ENCODE assay signal across 8 cellular contexts in the genomic region with DNA sequence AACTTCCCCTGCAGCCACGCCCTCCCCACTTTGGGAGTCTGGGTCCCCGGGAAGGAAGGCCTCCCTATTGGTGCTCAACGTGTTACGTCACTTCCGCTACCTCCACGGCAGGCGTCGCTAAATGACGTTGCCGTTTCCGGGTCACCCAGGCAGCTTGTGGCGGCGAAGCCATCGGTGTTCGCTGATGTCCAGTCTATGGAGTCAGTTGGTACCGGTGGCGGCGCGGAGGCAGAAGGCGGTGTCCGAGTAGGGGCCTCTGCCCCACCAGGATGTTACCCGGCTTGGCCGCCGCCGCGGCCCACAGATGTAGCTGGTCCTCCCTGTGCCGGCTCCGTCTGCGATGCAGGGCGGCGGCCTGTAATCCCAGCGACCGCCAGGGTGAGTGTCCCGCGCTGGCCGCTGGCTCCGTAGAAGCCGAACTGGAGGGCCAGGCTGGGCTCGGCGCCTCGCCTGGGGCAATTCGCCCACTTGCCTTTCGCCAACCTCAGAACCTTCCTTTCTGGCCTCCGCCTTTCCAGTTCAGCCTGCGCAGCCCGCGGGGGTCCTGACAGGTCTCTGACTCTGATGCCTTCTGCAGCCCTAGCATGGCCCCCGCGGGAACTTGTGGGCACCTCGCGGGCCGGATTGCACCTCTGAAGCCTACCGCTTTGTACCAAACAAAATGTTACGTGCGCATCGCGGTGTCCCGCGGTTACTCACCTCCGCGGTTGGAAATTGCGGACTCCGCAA. TPM values are rescaled to one million over a fixed set of nuclear protein-coding genes. Genes with fewer than 3 reads are reported as not detected.
DNase-seq lines count a peak whose midpoint lies in the region; ATAC-seq and TF ChIP-seq lines count a peak whose summit lies in the region.

A gene (plus strand): TSS at position 148 of the 729 bp plus-strand sequence. CDS start 122 bp downstream, at position 270.

- no peaks in the 10 kb centered on the region for H3K27me3 ChIP-seq in CD4-positive, alpha-beta T cell (ENCODE audit: control insufficient read depth, insufficient read depth, low read length)
- H3K27me3 ChIP-seq in dorsolateral prefrontal cortex (no peaks in the 10 kb centered on the region), liver (ENCODE audit: control insufficient read depth in 4 of 4, insufficient read depth in 4 of 4, low read length in 3 of 4) (no peaks in the 10 kb centered on the region)

- POLR2A ChIA-PET in CD4-positive, alpha-beta T cell (lab: Charles Lee) = interaction anchor here (1.2 to 1.8 kb wide), 4 partner anchors 10 to 55 kb away, joined by 3 to 8 read pairs (median 4); a partner anchor contains a TSS

- CTCF ChIA-PET in CD4-positive, alpha-beta T cell (lab: Charles Lee) = no interaction called here

- H3K36me3 Mint-ChIP-seq in CD4-positive, alpha-beta T cell (ENCODE audit: low read depth) = peaks cover 18% of the 10 kb centered on the region

- H3K4me1 ChIP-seq in liver (ENCODE audit: control insufficient read depth in 4 of 4, insufficient read depth in 4 of 4, low read length in 3 of 4) = peaks cover 2 to 23% (median 16%) of the 10 kb centered on the region in 4 donors

- intact Hi-C loops in CD4-positive, alpha-beta T cell (cut with DNase I, micrococcal nuclease) = loop anchor here (1.0 to 2.0 kb wide), 2 partner anchors 55 to 56 kb away; a partner anchor contains a TSS
- intact Hi-C loops in dorsolateral prefrontal cortex (cut with DNase I) = loop anchor here in 1 of 2 donors (2.0 kb wide), 1 partner anchor 56 kb away; a partner anchor contains a TSS

- peak within 1 kb of the TSS; percentile 70 to 100 (median 93) for H3K4me3 ChIP-seq in dorsolateral prefrontal cortex
- peak within 1 kb of the TSS; percentile 88 to 98 (median 93) for H3K4me3 ChIP-seq in liver (ENCODE audit: low read depth in 1 of 3, low read length in 3 of 3)

- DNase-seq in CD4-positive, alpha-beta T cell = peak; percentile 84 to 93 (median 88)
- DNase-seq in NCI-H774 (lab: John Stamatoyannopoulos, UW) = peak; percentile 94
- peak; percentile 89 to 91 for DNase-seq in activated CD4-positive, alpha-beta T cell treated with anti-CD3 and anti-CD28 coated beads, Interleukin-2, amount 50 U/mL, for 4 hours
- DNase-seq in dorsolateral prefrontal cortex = peak; percentile 94 to 98 (median 97)
- peak; percentile 94 for DNase-seq in stimulated activated CD4-positive, alpha-beta T cell treated with anti-CD3 and anti-CD28 coated beads, Interleukin-4, amount 100 ng/mL, for 24 hours

- peak within 1 kb of the TSS; percentile 98 for H3K4me3 Mint-ChIP-seq in CD4-positive, alpha-beta T cell

- no peaks in the 10 kb centered on the region for H3K9me3 Mint-ChIP-seq in CD4-positive, alpha-beta T cell

- no peaks in the 10 kb centered on the region for H3K36me3 ChIP-seq in liver (ENCODE audit: control insufficient read depth in 4 of 4, insufficient read depth in 3 of 4, low read depth in 1 of 4, low read length in 3 of 4)

- under 1% methylated on average over 63 of the region's 63 CpGs for WGBS in liver

- H3K27ac Mint-ChIP-seq in CD4-positive, alpha-beta T cell = peak within 1 kb of the TSS; percentile 98

- H3K27ac ChIP-seq in CD4-positive, alpha-beta T cell (ENCODE audit: low read depth, low read length) = peak within 1 kb of the TSS; percentile 77
- peak within 1 kb of the TSS in 49 of 59 donors; percentile 8 to 93 (median 67) for H3K27ac ChIP-seq in dorsolateral prefrontal cortex
- peak within 1 kb of the TSS; percentile 69 to 71 for H3K27ac ChIP-seq in liver (ENCODE audit: low read depth in 1 of 2, low read length in 2 of 2)

- TF ChIP-seq RAD21 in liver (IDR thresholded peaks at IDR 0.05) = peak in 1 of 2 donors; percentile 2

- H3K9ac ChIP-seq in liver (ENCODE audit: low read depth in 1 of 2, low read length in 2 of 2) = peak within 1 kb of the TSS; percentile 86 to 89

- peak; percentile 94 for ATAC-seq in CD4-positive, alpha-beta T cell (ENCODE audit: poor library complexity)
- peak; percentile 99 for ATAC-seq in GM19397 (IDR thresholded peaks at IDR 0.05; ENCODE audit: unreplicated experiment)
- peak; percentile 99 for ATAC-seq in HG03571 (IDR thresholded peaks at IDR 0.05; ENCODE audit: unreplicated experiment)

- H3K27me3 Mint-ChIP-seq in CD4-positive, alpha-beta T cell = no peaks in the 10 kb centered on the region

- TF ChIP-seq CTCF in CD4-positive, alpha-beta T cell (IDR thresholded peaks at IDR 0.05) = peak; percentile 26
- TF ChIP-seq CTCF in dorsolateral prefrontal cortex (IDR thresholded peaks at IDR 0.05 in 54 of 56, conservative IDR thresholded peaks at IDR 0.05 in 2 of 56; ENCODE audit: low read depth in 1 of 56, partially characterized antibody in 56 of 56) = peak in 43 of 56 donors; percentile 9 to 54 (median 34)
- no peak for TF ChIP-seq CTCF in liver (IDR thresholded peaks at IDR 0.05; ENCODE audit: low read depth, low read length, missing input control)

- H3K4me1 Mint-ChIP-seq in CD4-positive, alpha-beta T cell (ENCODE audit: low read depth) = peaks cover 42% of the 10 kb centered on the region

- no peaks in the 10 kb centered on the region for H3K9me3 ChIP-seq in CD4-positive, alpha-beta T cell (ENCODE audit: control insufficient read depth, low read length)
- H3K9me3 ChIP-seq in liver (ENCODE audit: control insufficient read depth in 4 of 4, low read length in 3 of 4) = no peaks in the 10 kb centered on the region

TF ChIP-seq in liver, 16 proteins besides CTCF, POLR2A, EP300 and RAD21:
- peak in 1 of 2 donors; percentile 10 for TF ChIP-seq JUND (IDR thresholded peaks at IDR 0.05)
- peak; percentile 72 for TF ChIP-seq NR2F2 (IDR thresholded peaks at IDR 0.05)
- TF ChIP-seq EGR1 (IDR thresholded peaks at IDR 0.05; ENCODE audit: low read depth in 2 of 2) = no peak
- peak; percentile 94 to 98 for TF ChIP-seq GABPA (IDR thresholded peaks at IDR 0.05 in 1 of 2, conservative IDR thresholded peaks at IDR 0.05 in 1 of 2)
- TF ChIP-seq HNF4A (conservative IDR thresholded peaks at IDR 0.05) = peak; percentile 8 to 58
- TF ChIP-seq, protein P1, sequence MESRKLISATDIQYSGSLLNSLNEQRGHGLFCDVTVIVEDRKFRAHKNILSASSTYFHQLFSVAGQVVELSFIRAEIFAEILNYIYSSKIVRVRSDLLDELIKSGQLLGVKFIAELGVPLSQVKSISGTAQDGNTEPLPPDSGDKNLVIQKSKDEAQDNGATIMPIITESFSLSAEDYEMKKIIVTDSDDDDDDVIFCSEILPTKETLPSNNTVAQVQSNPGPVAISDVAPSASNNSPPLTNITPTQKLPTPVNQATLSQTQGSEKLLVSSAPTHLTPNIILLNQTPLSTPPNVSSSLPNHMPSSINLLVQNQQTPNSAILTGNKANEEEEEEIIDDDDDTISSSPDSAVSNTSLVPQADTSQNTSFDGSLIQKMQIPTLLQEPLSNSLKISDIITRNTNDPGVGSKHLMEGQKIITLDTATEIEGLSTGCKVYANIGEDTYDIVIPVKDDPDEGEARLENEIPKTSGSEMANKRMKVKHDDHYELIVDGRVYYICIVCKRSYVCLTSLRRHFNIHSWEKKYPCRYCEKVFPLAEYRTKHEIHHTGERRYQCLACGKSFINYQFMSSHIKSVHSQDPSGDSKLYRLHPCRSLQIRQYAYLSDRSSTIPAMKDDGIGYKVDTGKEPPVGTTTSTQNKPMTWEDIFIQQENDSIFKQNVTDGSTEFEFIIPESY (IDR thresholded peaks at IDR 0.05) = peak; percentile 29
- TF ChIP-seq HNF4G (IDR thresholded peaks at IDR 0.05) = no peak
- peak; percentile 89 for TF ChIP-seq YY1 (IDR thresholded peaks at IDR 0.05)
- TF ChIP-seq, protein P2, sequence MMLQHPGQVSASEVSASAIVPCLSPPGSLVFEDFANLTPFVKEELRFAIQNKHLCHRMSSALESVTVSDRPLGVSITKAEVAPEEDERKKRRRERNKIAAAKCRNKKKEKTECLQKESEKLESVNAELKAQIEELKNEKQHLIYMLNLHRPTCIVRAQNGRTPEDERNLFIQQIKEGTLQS (IDR thresholded peaks at IDR 0.05) = no peak
- TF ChIP-seq SP1 (IDR thresholded peaks at IDR 0.05) = peak; percentile 51
- no peak for TF ChIP-seq FOXA1 (IDR thresholded peaks at IDR 0.05)
- TF ChIP-seq TAF1 (conservative IDR thresholded peaks at IDR 0.05) = peak; percentile 37
- TF ChIP-seq, protein P3, sequence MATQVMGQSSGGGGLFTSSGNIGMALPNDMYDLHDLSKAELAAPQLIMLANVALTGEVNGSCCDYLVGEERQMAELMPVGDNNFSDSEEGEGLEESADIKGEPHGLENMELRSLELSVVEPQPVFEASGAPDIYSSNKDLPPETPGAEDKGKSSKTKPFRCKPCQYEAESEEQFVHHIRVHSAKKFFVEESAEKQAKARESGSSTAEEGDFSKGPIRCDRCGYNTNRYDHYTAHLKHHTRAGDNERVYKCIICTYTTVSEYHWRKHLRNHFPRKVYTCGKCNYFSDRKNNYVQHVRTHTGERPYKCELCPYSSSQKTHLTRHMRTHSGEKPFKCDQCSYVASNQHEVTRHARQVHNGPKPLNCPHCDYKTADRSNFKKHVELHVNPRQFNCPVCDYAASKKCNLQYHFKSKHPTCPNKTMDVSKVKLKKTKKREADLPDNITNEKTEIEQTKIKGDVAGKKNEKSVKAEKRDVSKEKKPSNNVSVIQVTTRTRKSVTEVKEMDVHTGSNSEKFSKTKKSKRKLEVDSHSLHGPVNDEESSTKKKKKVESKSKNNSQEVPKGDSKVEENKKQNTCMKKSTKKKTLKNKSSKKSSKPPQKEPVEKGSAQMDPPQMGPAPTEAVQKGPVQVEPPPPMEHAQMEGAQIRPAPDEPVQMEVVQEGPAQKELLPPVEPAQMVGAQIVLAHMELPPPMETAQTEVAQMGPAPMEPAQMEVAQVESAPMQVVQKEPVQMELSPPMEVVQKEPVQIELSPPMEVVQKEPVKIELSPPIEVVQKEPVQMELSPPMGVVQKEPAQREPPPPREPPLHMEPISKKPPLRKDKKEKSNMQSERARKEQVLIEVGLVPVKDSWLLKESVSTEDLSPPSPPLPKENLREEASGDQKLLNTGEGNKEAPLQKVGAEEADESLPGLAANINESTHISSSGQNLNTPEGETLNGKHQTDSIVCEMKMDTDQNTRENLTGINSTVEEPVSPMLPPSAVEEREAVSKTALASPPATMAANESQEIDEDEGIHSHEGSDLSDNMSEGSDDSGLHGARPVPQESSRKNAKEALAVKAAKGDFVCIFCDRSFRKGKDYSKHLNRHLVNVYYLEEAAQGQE (IDR thresholded peaks at IDR 0.05) = peak; percentile 41
- TF ChIP-seq RXRA (IDR thresholded peaks at IDR 0.05) = peak; percentile 51 to 56
- TF ChIP-seq, protein P4, sequence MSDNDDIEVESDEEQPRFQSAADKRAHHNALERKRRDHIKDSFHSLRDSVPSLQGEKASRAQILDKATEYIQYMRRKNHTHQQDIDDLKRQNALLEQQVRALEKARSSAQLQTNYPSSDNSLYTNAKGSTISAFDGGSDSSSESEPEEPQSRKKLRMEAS (IDR thresholded peaks at IDR 0.05) = peak; percentile 50
- no peak for TF ChIP-seq FOXA2 (IDR thresholded peaks at IDR 0.05)

RNA-seq across cellular contexts. Expression of the gene that starts here (rescaled TPM):
- total RNA-seq in CD4-positive, alpha-beta T cell = 10 to 100 TPM; 18.2 to 20.4 TPM
- total RNA-seq in dorsolateral prefrontal cortex (100 to 1,000 TPM in 14 of 120 experiments, 10 to 100 TPM in 106; 49.4 to 120 (median 83.1) TPM), liver (10 to 100 TPM; 27.6 to 31.0 TPM)
- 10 to 100 TPM; 13.5 to 16.7 TPM for polyA plus RNA-seq in liver

Comparison
In these comparisons a context has a peak if more than half of its experiments do, and no peak if none do; other contexts are left out.
1. Peak in every context shown above with its lines: DNase-seq, ATAC-seq, H3K4me3 ChIP-seq and H3K27ac ChIP-seq.